Comparison of ENCODE assay signal across 12 cellular contexts in genomic region chr20:9442858-9443257, GRCh38.
DNase-seq lines count a peak whose midpoint lies in the region; ATAC-seq, FAIRE-seq and TF ChIP-seq lines count a peak whose summit lies in the region.
"Had no signal": no experiment of that assay in that cellular context is flagged by ENCODE, and none has a peak within 500 bp of the region (broad histone marks: within the 10 kb centered on the region; RNA-seq: fewer than 3 reads in every experiment).

No MANE protein-coding gene starts in this region.

- intact Hi-C loops in HepG2 (cut with micrococcal nuclease; ENCODE audit: unreplicated experiment) (no loop called here), right lobe of liver (cut with DNase I) (no loop called here), posterior vena cava (cut with DNase I) (no loop called here)

- no TSS peak for BruUV-seq in HepG2 (replicated peaks; lab: Mats Ljungman, UMichigan)

- H3K4me3 ChIP-seq in HepG2 (replicated peaks in 1 of 3; ENCODE audit: insufficient read depth in 1 of 3, low read depth in 2 of 3, low read length in 3 of 3) (no peak overlapping the region), right lobe of liver (no peak overlapping the region)
- H3K4me3 ChIP-seq: BLaER1 treated with 17β-estradiol and CSF1 and Interleukin-3, amounts not matched to agents 10 nM and 100 nM had no signal

- H3K9ac ChIP-seq in HepG2 (ENCODE audit: insufficient read depth, low read depth, low read length): no peak overlapping the region
- H3K9ac ChIP-seq: BLaER1 treated with 17β-estradiol and CSF1 and Interleukin-3, amounts not matched to agents 10 nM and 100 nM had no signal

- H3K4me2 ChIP-seq in HepG2 (ENCODE audit: low read depth, low read length): no peak overlapping the region
- H3K4me2 ChIP-seq: BLaER1 treated with 17β-estradiol and CSF1 and Interleukin-3, amounts not matched to agents 10 nM and 100 nM had no signal

- FAIRE-seq in HepG2 (lab: Jason Lieb, UNC): no peak
- FAIRE-seq: colon, H1 had no signal

- H3K4me1 ChIP-seq in HepG2 (ENCODE audit: insufficient read depth, low read length): no peaks in the 10 kb centered on the region
- no peaks in the 10 kb centered on the region for H3K4me1 ChIP-seq in right lobe of liver

- TF ChIP-seq CTCF in HepG2 (CRISPR knock-in tag; IDR thresholded peaks at IDR 0.05) (no peak), right lobe of liver (IDR thresholded peaks at IDR 0.05) (no peak)

- POLR2A ChIA-PET in HepG2 (lab: Yijun Ruan, JAX): no interaction called here

- H3K9me3 ChIP-seq in HepG2 (ENCODE audit: low read length) (peaks cover 10% of the 10 kb centered on the region), right lobe of liver (no peaks in the 10 kb centered on the region)

- TF ChIP-seq EP300 in HepG2 (IDR thresholded peaks at IDR 0.05; ENCODE audit: low read depth in 2 of 2, low read length in 2 of 2) (no peak), HepG2 (CRISPR knock-in tag; IDR thresholded peaks at IDR 0.05; ENCODE audit: borderline replicate concordance) (no peak)

- no peaks in the 10 kb centered on the region for H3K79me2 ChIP-seq in HepG2 (ENCODE audit: insufficient read depth, low read length)

- H3K36me3 ChIP-seq in HepG2 (replicated peaks in 1 of 2; ENCODE audit: control insufficient read depth in 1 of 2, insufficient read depth in 2 of 2, low read length in 2 of 2) (no peaks in the 10 kb centered on the region), right lobe of liver (no peaks in the 10 kb centered on the region)

- CTCF ChIA-PET in HepG2 (lab: Yijun Ruan, JAX; ENCODE audit: low intra/inter-chr PET ratio, low total read pairs): no interaction called here

- in situ Hi-C loops in HepG2 (cut with HindIII; ENCODE audit: extremely low pct_ligation_motif_present, low pct_unique_long_range_greater_than_20kb): no loop called here

- ATAC-seq in HepG2 (peak; percentile 62; the same call in 2 of the 3 replicates), right lobe of liver (no peak), HG03159 (IDR thresholded peaks at IDR 0.05; ENCODE audit: unreplicated experiment) (peak; percentile 90), GM19467 (IDR thresholded peaks at IDR 0.05; ENCODE audit: unreplicated experiment) (no peak)

- H4K20me1 ChIP-seq in HepG2 (ENCODE audit: insufficient read depth, low read length): no peaks in the 10 kb centered on the region
- H4K20me1 ChIP-seq: BLaER1 treated with 17β-estradiol and CSF1 and Interleukin-3, amounts not matched to agents 10 nM and 100 nM had no signal

- no peaks in the 10 kb centered on the region for H3K27me3 ChIP-seq in HepG2 (ENCODE audit: control insufficient read depth in 1 of 2, insufficient read depth in 2 of 2, low read length in 2 of 2)
- no peaks in the 10 kb centered on the region for H3K27me3 ChIP-seq in right lobe of liver
- H3K27me3 ChIP-seq: BLaER1 treated with 17β-estradiol and CSF1 and Interleukin-3, amounts not matched to agents 10 nM and 100 nM had no signal

- H3K27ac ChIP-seq in HepG2 (ENCODE audit: extremely low read length, insufficient read depth, low read length): no peak overlapping the region
- H3K27ac ChIP-seq in right lobe of liver: no peak overlapping the region
- H3K27ac ChIP-seq: BLaER1 treated with 17β-estradiol and CSF1 and Interleukin-3, amounts not matched to agents 10 nM and 100 nM had no signal

- H2AFZ ChIP-seq in HepG2 (ENCODE audit: low read length): no peak overlapping the region

- DNase-seq in HepG2 (ENCODE audit: low spot score) (peak; percentile 39), right lobe of liver (no peak), NCI-H748 (lab: John Stamatoyannopoulos, UW; ENCODE audit: unreplicated experiment) (peak; percentile 99), posterior vena cava (ENCODE audit: low spot score) (no peak), SW480 (ENCODE audit: low spot score) (no peak)
- no peak for DNase-seq in effector CD4-positive, alpha-beta T cell
- DNase-seq: NCI-H82 had no signal

- no peak for TF ChIP-seq POLR2A in HepG2 (IDR thresholded peaks at IDR 0.05; ENCODE audit: insufficient read depth in 1 of 2, low read depth in 2 of 2, low read length in 2 of 2)
- TF ChIP-seq POLR2A in right lobe of liver (IDR thresholded peaks at IDR 0.05): no peak

- no peak for TF ChIP-seq RAD21 in HepG2 (CRISPR knock-in tag; IDR thresholded peaks at IDR 0.05)

TF ChIP-seq in HepG2, 621 proteins besides CTCF, POLR2A, EP300 and RAD21:
- TF ChIP-seq NONO (IDR thresholded peaks at IDR 0.05) (no peak), NONO (CRISPR knock-in tag; conservative IDR thresholded peaks at IDR 0.05) (no peak), ZBTB26 (CRISPR knock-in tag; IDR thresholded peaks at IDR 0.05; ENCODE audit: borderline replicate concordance) (no peak), RFX1 (IDR thresholded peaks at IDR 0.05) (peak; percentile 78), RFX3 (CRISPR knock-in tag; IDR thresholded peaks at IDR 0.05) (peak; percentile 61), ZUFSP (CRISPR knock-in tag; IDR thresholded peaks at IDR 0.05; ENCODE audit: borderline replicate concordance) (no peak), KAT2B (IDR thresholded peaks at IDR 0.05; ENCODE audit: borderline replicate concordance, low read depth, low read length) (0 out of 2 replicates have a peak, but pooled peaks have one; percentile 12)
TF ChIP-seq in HepG2: peak in this region for 3.

Comparison
In these comparisons a context has a peak if more than half of its experiments do, and no peak if none do; other contexts are left out.
1. ATAC-seq: peak in HepG2 (single experiment) and HG03159 (single experiment); none in right lobe of liver (0 of 4) and GM19467 (single experiment).
2. DNase-seq: peak in HepG2 (single experiment) and NCI-H748 (single experiment); none in right lobe of liver (0 of 3), posterior vena cava (single experiment), effector CD4-positive, alpha-beta T cell (single experiment) and SW480 (single experiment).